ENCODE assay signal across 19 cellular contexts in genomic region chr6:84462697-84463096, GRCh38.
DNase-seq lines count a peak whose midpoint lies in the region; ATAC-seq and TF ChIP-seq lines count a peak whose summit lies in the region.
"Had no signal": no experiment of that assay in that cellular context is flagged by ENCODE, and none has a peak within 500 bp of the region (broad histone marks: within the 10 kb centered on the region; RNA-seq: fewer than 3 reads in every experiment).

No MANE protein-coding gene starts in this region.

- H3K27ac ChIP-seq in fibroblast of lung (ENCODE audit: insufficient read depth, low read length) = no peak overlapping the region
- H3K27ac ChIP-seq: gastrocnemius medialis, SJCRH30, spleen had no signal

- TF ChIP-seq CTCF in fibroblast of lung (conservative IDR thresholded peaks at IDR 0.05 in 1 of 2, IDR thresholded peaks at IDR 0.05 in 1 of 2; ENCODE audit: low read depth in 1 of 2, low read length in 2 of 2) (no peak), type B pancreatic cell (conservative IDR thresholded peaks at IDR 0.05) (no peak)

- no peaks in the 10 kb centered on the region for H3K4me1 Mint-ChIP-seq in type B pancreatic cell (ENCODE audit: unreplicated experiment)
- H3K4me1 Mint-ChIP-seq: activated naive CD8-positive, alpha-beta T cell treated with anti-CD3 and anti-CD28 coated beads for 36 hours had no signal

- no peak overlapping the region for H3K4me3 ChIP-seq in fibroblast of lung (replicated peaks in 1 of 4; ENCODE audit: control extremely low read depth in 1 of 4, insufficient read depth in 1 of 4, low read depth in 3 of 4, low read length in 4 of 4)
- H3K4me3 ChIP-seq in skeletal muscle satellite cell (ENCODE audit: low read length) = no peak overlapping the region
- H3K4me3 ChIP-seq: gastrocnemius medialis, SJCRH30, spleen had no signal

- H3K9ac ChIP-seq in fibroblast of lung (ENCODE audit: insufficient read depth, low read length) = no peak overlapping the region
- peak overlapping the region; percentile 2 for H3K9ac ChIP-seq in skeletal muscle satellite cell (ENCODE audit: low read depth, low read length)

- peak; percentile 85 for ATAC-seq in SK-N-SH treated with all-trans-retinoic acid at 6 μM for 48 hours
- ATAC-seq: gastrocnemius medialis had no signal

- H3K27me3 ChIP-seq in fibroblast of lung (ENCODE audit: control insufficient read depth, insufficient read depth, low read length) (no peaks in the 10 kb centered on the region), skeletal muscle satellite cell (ENCODE audit: control insufficient read depth, insufficient read depth, low read length) (no peaks in the 10 kb centered on the region)
- H3K27me3 ChIP-seq: gastrocnemius medialis, SJCRH30, spleen had no signal

- H3K9me3 ChIP-seq in fibroblast of lung (ENCODE audit: control insufficient read depth, insufficient read depth, low read depth, low read length) = no peaks in the 10 kb centered on the region
- H3K9me3 ChIP-seq in skeletal muscle satellite cell (replicated peaks; ENCODE audit: low read length) = no peaks in the 10 kb centered on the region
- H3K9me3 ChIP-seq: gastrocnemius medialis, SJCRH30 had no signal

- peak; percentile 62 for DNase-seq in GM03348 (ENCODE audit: low spot score)
- DNase-seq in fibroblast of lung (ENCODE audit: low read depth in 2 of 2) = peak; percentile 54 to 80
- DNase-seq in stimulated activated CD4-positive, alpha-beta T cell treated with anti-CD3 and anti-CD28 coated beads, Interleukin-2, amount 100 ng/mL, for 24 hours = no peak
- DNase-seq in OCI-M2 (lab: John Stamatoyannopoulos, UW; ENCODE audit: unreplicated experiment) = no peak
- no peak for DNase-seq in type B pancreatic cell (ENCODE audit: extremely low spot score, unreplicated experiment)
- DNase-seq in NCI-H2107 treated with DMSO at 0.1 percent for 48 hours (lab: John Stamatoyannopoulos, UW; ENCODE audit: unreplicated experiment) = no peak
- DNase-seq: activated CD4-positive, alpha-beta T cell treated with anti-CD3 and anti-CD28 coated beads, Interleukin-2, amount 50 U/mL, for 1 hour; activated naive CD8-positive, alpha-beta T cell treated with anti-CD3 and anti-CD28 coated beads for 36 hours; activated T-cell treated with anti-CD3 and anti-CD28 coated beads, Interleukin-2, amount 50 U/mL, for 24 hours; DND-41; gastrocnemius medialis; H7; NCI-H1092; occipital lobe; SJCRH30; spleen; stimulated activated naive CD4-positive, alpha-beta T cell treated with Interleukin-2 at 50 U/mL for 16 hours had no signal

- H3K9me3 Mint-ChIP-seq in type B pancreatic cell = peaks cover 3% of the 10 kb centered on the region
- H3K9me3 Mint-ChIP-seq: activated naive CD8-positive, alpha-beta T cell treated with anti-CD3 and anti-CD28 coated beads for 36 hours had no signal

- H3K4me2 ChIP-seq in fibroblast of lung (ENCODE audit: extremely low read depth, insufficient read depth, low read length) (no peak overlapping the region), skeletal muscle satellite cell (ENCODE audit: low read length) (peak overlapping the region; percentile 46)

- no peak overlapping the region for H3K27ac Mint-ChIP-seq in type B pancreatic cell
- H3K27ac Mint-ChIP-seq: activated naive CD8-positive, alpha-beta T cell treated with anti-CD3 and anti-CD28 coated beads for 36 hours; activated T-cell treated with anti-CD3 and anti-CD28 coated beads, Interleukin-2, amount 50 U/mL, for 24 hours had no signal

- H3K36me3 Mint-ChIP-seq in type B pancreatic cell = no peaks in the 10 kb centered on the region
- H3K36me3 Mint-ChIP-seq: activated naive CD8-positive, alpha-beta T cell treated with anti-CD3 and anti-CD28 coated beads for 36 hours had no signal

- no peaks in the 10 kb centered on the region for H4K20me1 ChIP-seq in fibroblast of lung (ENCODE audit: control insufficient read depth, extremely low read depth, insufficient read depth, low read length)

- H2AFZ ChIP-seq in fibroblast of lung (ENCODE audit: low read length) = no peak overlapping the region

- H3K4me1 ChIP-seq in fibroblast of lung (ENCODE audit: control insufficient read depth, extremely low read depth, insufficient read depth, low read length) (no peaks in the 10 kb centered on the region), skeletal muscle satellite cell (ENCODE audit: control insufficient read depth, insufficient read depth, low read length) (peaks cover 43% of the 10 kb centered on the region)
- H3K4me1 ChIP-seq: gastrocnemius medialis, SJCRH30, spleen had no signal

- no peaks in the 10 kb centered on the region for H3K36me3 ChIP-seq in fibroblast of lung (ENCODE audit: control insufficient read depth, insufficient read depth, low read length)
- H3K36me3 ChIP-seq in skeletal muscle satellite cell (ENCODE audit: insufficient read depth, low read length) = no peaks in the 10 kb centered on the region
- H3K36me3 ChIP-seq: gastrocnemius medialis, SJCRH30, spleen had no signal

- H3K79me2 ChIP-seq in fibroblast of lung (ENCODE audit: control insufficient read depth, insufficient read depth, low read length) = no peaks in the 10 kb centered on the region

- H3K27me3 Mint-ChIP-seq in type B pancreatic cell = peaks cover 3% of the 10 kb centered on the region
- H3K27me3 Mint-ChIP-seq: activated naive CD8-positive, alpha-beta T cell treated with anti-CD3 and anti-CD28 coated beads for 36 hours; activated T-cell treated with anti-CD3 and anti-CD28 coated beads, Interleukin-2, amount 50 U/mL, for 24 hours had no signal

- no peak overlapping the region for H3K4me3 Mint-ChIP-seq in type B pancreatic cell
- H3K4me3 Mint-ChIP-seq: activated naive CD8-positive, alpha-beta T cell treated with anti-CD3 and anti-CD28 coated beads for 36 hours; activated T-cell treated with anti-CD3 and anti-CD28 coated beads, Interleukin-2, amount 50 U/mL, for 24 hours had no signal

TF ChIP-seq in SK-N-SH treated with all-trans-retinoic acid at 6 μM for 48 hours, 23 proteins besides CTCF, POLR2A, EP300 and RAD21 (continues in another document):
- TF ChIP-seq CREB5 (CRISPR knock-in tag; IDR thresholded peaks at IDR 0.05; ENCODE audit: low read depth) = no peak
- no peak for TF ChIP-seq CSRNP3 (CRISPR knock-in tag; IDR thresholded peaks at IDR 0.05)
- no peak for TF ChIP-seq ZNF8 (CRISPR knock-in tag; IDR thresholded peaks at IDR 0.05)
- TF ChIP-seq ZFP30 (CRISPR knock-in tag; IDR thresholded peaks at IDR 0.05) = no peak
- TF ChIP-seq ARNTL (CRISPR knock-in tag; IDR thresholded peaks at IDR 0.05; ENCODE audit: borderline replicate concordance, low read depth) = no peak
- no peak for TF ChIP-seq GLIS3 (CRISPR knock-in tag; IDR thresholded peaks at IDR 0.05)
- TF ChIP-seq TSHZ2 (CRISPR knock-in tag; IDR thresholded peaks at IDR 0.05) = no peak

Comparison
In these comparisons a context has a peak if more than half of its experiments do, and no peak if none do; other contexts are left out.
1. DNase-seq: peak in GM03348 (single experiment) and fibroblast of lung (2 of 2); none in stimulated activated CD4-positive, alpha-beta T cell treated with anti-CD3 and anti-CD28 coated beads, Interleukin-2, amount 100 ng/mL, for 24 hours (0 of 2), OCI-M2 (single experiment), type B pancreatic cell (single experiment) and NCI-H2107 treated with DMSO at 0.1 percent for 48 hours (single experiment).